1 cellular context compared by ENCODE assay signal in genomic region chr2:38037757-38038615, GRCh38.
TF ChIP-seq lines count a peak whose summit lies in the region.

No MANE protein-coding gene starts in this region.

TF ChIP-seq in HepG2, 621 proteins besides CTCF, POLR2A, EP300 and RAD21 (continued from another document):
- TF ChIP-seq ZMYM4 (CRISPR knock-in tag; IDR thresholded peaks at IDR 0.05): 0 out of 2 replicates have a peak, but pooled peaks have one; percentile 13
- peak; percentile 48 for TF ChIP-seq STAG1 (CRISPR knock-in tag; IDR thresholded peaks at IDR 0.05)
- TF ChIP-seq MYPOP (CRISPR knock-in tag; IDR thresholded peaks at IDR 0.05): peak; percentile 53; the same call in 1 of the 2 replicates
- TF ChIP-seq ZNF256 (CRISPR knock-in tag; conservative IDR thresholded peaks at IDR 0.05): 0 out of 2 replicates have a peak, but pooled peaks have one; percentile 36
- no peak for TF ChIP-seq XRCC5 (optimal IDR thresholded peaks at IDR 0.05; ENCODE audit: low read length)
- TF ChIP-seq ATF3 (CRISPR knock-in tag; IDR thresholded peaks at IDR 0.05): no peak
- 0 out of 2 replicates have a peak, but pooled peaks have one; percentile 42 for TF ChIP-seq ZNF44 (CRISPR knock-in tag; IDR thresholded peaks at IDR 0.05)
- peak; percentile 73; the same call in 1 of the 2 replicates for TF ChIP-seq ZNF572 (CRISPR knock-in tag; IDR thresholded peaks at IDR 0.05)
- no peak for TF ChIP-seq MTA3 (CRISPR knock-in tag; IDR thresholded peaks at IDR 0.05)
- TF ChIP-seq ZNF143 (CRISPR knock-in tag; IDR thresholded peaks at IDR 0.05): 0 out of 2 replicates have a peak, but pooled peaks have one; percentile 21
- 0 out of 2 replicates have a peak, but pooled peaks have one; percentile 20 for TF ChIP-seq HIVEP1 (CRISPR knock-in tag; IDR thresholded peaks at IDR 0.05)
- no peak for TF ChIP-seq KAT8 (CRISPR knock-in tag; IDR thresholded peaks at IDR 0.05)
- peak; percentile 84 for TF ChIP-seq ZNF800 (CRISPR knock-in tag; IDR thresholded peaks at IDR 0.05)
- peak; percentile 88; the same call in 1 of the 2 replicates for TF ChIP-seq EZH2 (conservative IDR thresholded peaks at IDR 0.05; ENCODE audit: low read depth, low read length)
